1 cellular context compared by ENCODE assay signal in genomic region chr2:12964904-12965539, GRCh38.
TF ChIP-seq lines count a peak whose summit lies in the region.

No MANE protein-coding gene starts in this region.

TF ChIP-seq in SK-N-SH treated with all-trans-retinoic acid at 6 μM for 48 hours, 23 proteins besides CTCF, POLR2A, EP300 and RAD21 (continued from another document):
- TF ChIP-seq TSHZ2 (CRISPR knock-in tag; IDR thresholded peaks at IDR 0.05) (0 out of 2 replicates have a peak, but pooled peaks have one; percentile 51), ZFP3 (CRISPR knock-in tag; IDR thresholded peaks at IDR 0.05) (no peak), ZFP30 (CRISPR knock-in tag; IDR thresholded peaks at IDR 0.05) (no peak)
